ENCODE assay signal across 8 cellular contexts in the genomic region with DNA sequence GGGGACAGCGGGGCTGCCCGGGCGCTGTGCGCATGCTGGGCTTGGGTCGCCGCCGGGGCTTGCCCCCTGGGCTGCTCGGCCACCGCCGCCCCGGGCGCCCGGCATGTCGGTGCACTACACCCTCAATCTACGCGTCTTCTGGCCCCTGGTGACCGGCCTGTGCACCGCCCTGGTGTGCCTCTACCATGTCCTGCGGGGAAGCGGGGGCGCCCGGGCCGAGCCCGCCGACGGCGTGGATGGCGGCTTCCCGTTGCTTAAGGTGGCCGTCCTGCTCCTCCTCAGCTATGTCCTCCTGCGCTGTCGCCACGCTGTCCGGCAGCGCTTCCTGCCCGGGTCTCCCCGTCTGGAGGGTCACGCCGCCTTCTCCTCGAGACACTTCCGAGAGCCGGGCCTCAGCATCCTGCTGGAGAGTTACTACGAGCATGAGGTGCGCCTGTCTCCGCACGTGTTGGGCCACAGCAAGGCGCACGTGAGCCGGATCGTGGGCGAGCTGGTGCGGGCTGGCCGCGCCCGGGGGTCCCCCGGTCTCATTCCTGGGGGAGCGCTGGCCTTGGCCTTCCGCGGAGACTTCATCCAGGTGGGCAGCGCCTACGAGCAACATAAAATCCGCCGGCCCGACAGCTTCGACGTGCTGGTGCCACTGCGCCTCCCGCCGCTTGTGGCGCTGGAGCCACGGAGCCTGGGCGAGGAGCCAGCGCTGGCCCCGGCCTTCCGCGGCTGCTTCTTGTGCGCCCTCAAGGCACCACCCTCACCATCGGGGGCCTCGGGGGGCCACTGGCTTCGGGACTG.
DNase-seq lines count a peak whose midpoint lies in the region; ATAC-seq lines count a peak whose summit lies in the region.

No MANE protein-coding gene starts in this region.

- peak; percentile 25 for DNase-seq in NCI-H2227 (lab: John Stamatoyannopoulos, UW; ENCODE audit: unreplicated experiment)
- no peak for DNase-seq in NCI-H2227 treated with DMSO at 0.1 percent for 48 hours (lab: John Stamatoyannopoulos, UW)
- DNase-seq in NCI-H1092 (lab: John Stamatoyannopoulos, UW), result peak; percentile 21
- DNase-seq in cerebellar cortex (ENCODE audit: low spot score), result peak; percentile 9
- DNase-seq in effector memory CD4-positive, alpha-beta T cell, result no peak

- ATAC-seq in GM21717 (IDR thresholded peaks at IDR 0.05; ENCODE audit: unreplicated experiment), result no peak

- peaks cover 6% of the 10 kb centered on the region for H3K27me3 ChIP-seq in layer of hippocampus (ENCODE audit: control insufficient read depth, insufficient read depth, low read length)
- no peaks in the 10 kb centered on the region for H3K27me3 ChIP-seq in subcutaneous abdominal adipose tissue (ENCODE audit: control insufficient read depth in 5 of 5, insufficient read depth in 4 of 5, low read length in 5 of 5)
- peaks cover 6% of the 10 kb centered on the region for H3K27me3 ChIP-seq in effector memory CD4-positive, alpha-beta T cell (replicated peaks; ENCODE audit: control insufficient read depth, insufficient read depth, low read length, poor library complexity, severe bottlenecking)

- H3K27ac ChIP-seq in layer of hippocampus (ENCODE audit: low read depth, low read length) (peak overlapping the region; percentile 78), subcutaneous abdominal adipose tissue (ENCODE audit: low read depth, low read length) (peak overlapping the region; percentile 90)
- no peak overlapping the region for H3K27ac ChIP-seq in effector memory CD4-positive, alpha-beta T cell (ENCODE audit: insufficient read depth, low read length, poor library complexity, severe bottlenecking)

- no peaks in the 10 kb centered on the region for H3K9me3 ChIP-seq in subcutaneous abdominal adipose tissue (ENCODE audit: control insufficient read depth in 5 of 5, low read length in 5 of 5)
- no peaks in the 10 kb centered on the region for H3K9me3 ChIP-seq in effector memory CD4-positive, alpha-beta T cell (ENCODE audit: control insufficient read depth, low read length)

- H3K4me1 ChIP-seq in subcutaneous abdominal adipose tissue (ENCODE audit: control insufficient read depth in 5 of 5, insufficient read depth in 5 of 5, low read length in 5 of 5), result peaks cover 10 to 67% (median 53%) of the 10 kb centered on the region in 5 donors
- no peaks in the 10 kb centered on the region for H3K4me1 ChIP-seq in effector memory CD4-positive, alpha-beta T cell (ENCODE audit: control insufficient read depth, insufficient read depth, low read length, poor library complexity, severe bottlenecking)

- peaks cover 0 to 20% (median 16%) of the 10 kb centered on the region in 5 donors for H3K36me3 ChIP-seq in subcutaneous abdominal adipose tissue (ENCODE audit: control insufficient read depth in 5 of 5, insufficient read depth in 5 of 5, low read length in 5 of 5)
- no peaks in the 10 kb centered on the region for H3K36me3 ChIP-seq in effector memory CD4-positive, alpha-beta T cell (ENCODE audit: control insufficient read depth, insufficient read depth, low read length)

- peak overlapping the region in 4 of 5 donors; percentile 58 to 81 (median 76) for H3K4me3 ChIP-seq in subcutaneous abdominal adipose tissue (ENCODE audit: low read depth in 1 of 5, low read length in 5 of 5)
- H3K4me3 ChIP-seq in effector memory CD4-positive, alpha-beta T cell (ENCODE audit: insufficient read depth, low read depth, low read length, poor library complexity, severe bottlenecking), result no peak overlapping the region

- peak overlapping the region in 4 of 5 donors; percentile 71 to 80 (median 78) for H3K9ac ChIP-seq in subcutaneous abdominal adipose tissue (ENCODE audit: low read length in 5 of 5)

Comparison
In these comparisons a context has a peak if more than half of its experiments do, and no peak if none do; other contexts are left out.
1. DNase-seq: peak in NCI-H2227 (single experiment), NCI-H1092 (single experiment) and cerebellar cortex (single experiment); none in NCI-H2227 treated with DMSO at 0.1 percent for 48 hours (single experiment) and effector memory CD4-positive, alpha-beta T cell (0 of 3).